ENCODE assay signal across 9 cellular contexts in genomic region chr11:122101625-122102291, GRCh38. TPM values are rescaled to one million over a fixed set of nuclear protein-coding genes. Genes with fewer than 3 reads are reported as not detected.
DNase-seq lines count a peak whose midpoint lies in the region; ATAC-seq, FAIRE-seq and TF ChIP-seq lines count a peak whose summit lies in the region.
"Had no signal": no experiment of that assay in that cellular context is flagged by ENCODE, and none has a peak within 500 bp of the region (broad histone marks: within the 10 kb centered on the region; RNA-seq: fewer than 3 reads in every experiment).

No MANE protein-coding gene starts in this region.

- H3K56ac ChIP-seq in H1 (replicated peaks; ENCODE audit: insufficient read length, low read depth, low read length) = no peak overlapping the region

- no peak overlapping the region for H4K8ac ChIP-seq in H1 (ENCODE audit: extremely low read depth, insufficient read depth, low read length)

- DNase-seq in AG09319 (ENCODE audit: extremely low read depth, low read depth) (peak; percentile 80), NCI-H2227 (lab: John Stamatoyannopoulos, UW; ENCODE audit: unreplicated experiment) (peak; percentile 86), H1 (ENCODE audit: low read depth in 1 of 2, low spot score in 2 of 2) (peak; percentile 58 to 63), right lobe of liver (no peak), thyroid gland (peak; percentile 79 to 81)
- DNase-seq in activated CD4-positive, alpha-beta T cell treated with anti-CD3 and anti-CD28 coated beads for 48 hours = no peak

- no peak overlapping the region for H2BK5ac ChIP-seq in H1 (ENCODE audit: low read depth, low read length)

- H3K4ac ChIP-seq in H1 (replicated peaks; ENCODE audit: insufficient read length, low read depth, low read length) = no peak overlapping the region

- WGBS in H1 (ENCODE audit: extremely low coverage in 1 of 2, insufficient coverage in 1 of 2, insufficient read length in 1 of 2, insufficient replicate concordance in 2 of 2, low coverage in 1 of 2, low lambda C conversion rate in 2 of 2, missing lambda C conversion rate in 1 of 2), 2 experiments = 2% methylated on average over 13 of the region's 13 CpGs; no CpG with 5 or more reads in 1 of the 2 experiments
- WGBS in right lobe of liver (ENCODE audit: insufficient coverage, low coverage, low lambda C conversion rate, missing lambda C conversion rate) = 45% methylated on average over 13 of the region's 13 CpGs
- 1 to 3% methylated on average over 13 of the region's 13 CpGs for WGBS in thyroid gland, 2 donors

- H2BK20ac ChIP-seq in H1 (ENCODE audit: low read length) = peak overlapping the region; percentile 11; the same call in 1 of the 2 replicates

- H4K20me1 ChIP-seq in H1 (replicated peaks in 1 of 2; ENCODE audit: control insufficient read depth in 1 of 2, insufficient read depth in 2 of 2, low read length in 2 of 2) = no peaks in the 10 kb centered on the region

- peaks cover 0 to 15% (median 12%) of the 10 kb centered on the region in 4 experiments; a peak in 6 of 7 replicates for H3K27me3 ChIP-seq in H1 (replicated peaks in 1 of 4; ENCODE audit: control insufficient read depth in 3 of 4, extremely low read depth in 1 of 4, insufficient read depth in 3 of 4, low read length in 3 of 4)
- no peaks in the 10 kb centered on the region for H3K27me3 ChIP-seq in right lobe of liver
- no peaks in the 10 kb centered on the region for H3K27me3 ChIP-seq in thyroid gland

- H3K79me1 ChIP-seq in H1 (ENCODE audit: low read depth, low read length) = no peaks in the 10 kb centered on the region

- H3K4me1 ChIP-seq in H1 (replicated peaks in 1 of 4; ENCODE audit: control insufficient read depth in 3 of 4, insufficient read depth in 4 of 4, low read length in 3 of 4) = peaks cover 2 to 10% (median 7%) of the 10 kb centered on the region in 4 experiments; a peak in 6 of 7 replicates
- H3K4me1 ChIP-seq in right lobe of liver = no peaks in the 10 kb centered on the region
- peaks cover 0 to 5% of the 10 kb centered on the region in 2 donors for H3K4me1 ChIP-seq in thyroid gland

- no peak overlapping the region for H2BK120ac ChIP-seq in H1 (replicated peaks; ENCODE audit: low read depth, low read length)

- TF ChIP-seq POLR2A in H1 (IDR thresholded peaks at IDR 0.05; ENCODE audit: control extremely low read depth in 1 of 2, low read depth in 2 of 2, low read length in 2 of 2) (no peak), right lobe of liver (IDR thresholded peaks at IDR 0.05) (no peak), thyroid gland (IDR thresholded peaks at IDR 0.05) (peak in 1 of 2 donors; percentile 70)

- H2AK5ac ChIP-seq in H1 (ENCODE audit: low read depth, low read length) = no peak overlapping the region

- H3K9ac ChIP-seq in H1 (replicated peaks in 1 of 4; ENCODE audit: extremely low read depth in 1 of 4, low read depth in 3 of 4, low read length in 3 of 4) = 0 out of 7 replicates have a peak overlapping the region, but pooled peaks of 1 of the 4 experiments have one; percentile 34

- H2BK12ac ChIP-seq in H1 (ENCODE audit: low read depth, low read length) = no peak overlapping the region

- ATAC-seq in right lobe of liver = peak; percentile 33 to 52 (median 46)
- no peak for ATAC-seq in GM21526 (IDR thresholded peaks at IDR 0.05; ENCODE audit: low FRiP score, unreplicated experiment)
- ATAC-seq in HG03342 (IDR thresholded peaks at IDR 0.05; ENCODE audit: unreplicated experiment) = no peak
- ATAC-seq: GM12878 had no signal

- H3K9me3 ChIP-seq in H1 (ENCODE audit: insufficient read depth in 2 of 2, low read depth in 1 of 2, low read length in 1 of 2) (no peaks in the 10 kb centered on the region), right lobe of liver (no peaks in the 10 kb centered on the region), thyroid gland (no peaks in the 10 kb centered on the region)

- no peak overlapping the region for H3K14ac ChIP-seq in H1 (ENCODE audit: insufficient read length)

- H3K4me3 ChIP-seq in H1 (ENCODE audit: extremely low read depth in 1 of 4, insufficient read depth in 2 of 4, low read depth in 3 of 4, low read length in 4 of 4) (peak overlapping the region; percentile 20 to 58 (median 32); a peak in 5 of 8 replicates), right lobe of liver (no peak overlapping the region), thyroid gland (replicated peaks in 1 of 3) (peak overlapping the region in 2 of 3 donors; percentile 47)
- H3K4me3 ChIP-seq: GM12878 had no signal

- peak; percentile 64 for TF ChIP-seq CTCF in AG09319 (IDR thresholded peaks at IDR 0.05; ENCODE audit: low read depth, low read length)
- TF ChIP-seq CTCF in H1 (IDR thresholded peaks at IDR 0.05; ENCODE audit: control extremely low read depth in 1 of 3, insufficient read depth in 1 of 3, low read depth in 1 of 3, low read length in 3 of 3) = peak; percentile 60 to 75 (median 65)
- peak; percentile 11 to 19 (median 15) for TF ChIP-seq CTCF in right lobe of liver (IDR thresholded peaks at IDR 0.05)
- TF ChIP-seq CTCF in thyroid gland (IDR thresholded peaks at IDR 0.05) = peak; percentile 15 to 83 (median 68)

- H3K27ac ChIP-seq in H1 (ENCODE audit: low read depth, low read length) (no peak overlapping the region), right lobe of liver (no peak overlapping the region), thyroid gland (peak overlapping the region; percentile 93 to 94 (median 94))

- no peak for TF ChIP-seq EP300 in H1 (IDR thresholded peaks at IDR 0.05; ENCODE audit: borderline replicate concordance in 1 of 2, low read depth in 2 of 2, low read length in 2 of 2)

- TF ChIP-seq RAD21 in H1 (IDR thresholded peaks at IDR 0.05 in 1 of 2, conservative IDR thresholded peaks at IDR 0.05 in 1 of 2; ENCODE audit: low read depth in 2 of 2, low read length in 2 of 2) = peak; percentile 79

- POLR2A ChIA-PET in H1 (lab: Charles Lee; ENCODE audit: partially characterized antibody) = interaction anchor here (0.6 to 1.1 kb wide), 6 partner anchors 445 to 557 kb away, joined by 3 to 4 read pairs (median 3); no protein-coding TSS in a partner anchor

- H3K23me2 ChIP-seq in H1 (ENCODE audit: low read depth, low read length) = no peaks in the 10 kb centered on the region; the same call in 1 of the 2 replicates

- no peaks in the 10 kb centered on the region for H3K79me2 ChIP-seq in H1 (ENCODE audit: control insufficient read depth in 1 of 2, insufficient read depth in 2 of 2, low read length in 2 of 2)

- FAIRE-seq in H1 (lab: Jason Lieb, UNC) = peak; percentile 88
- FAIRE-seq: GM12878 had no signal

- H2AFZ ChIP-seq in H1 (ENCODE audit: low read length) = peak overlapping the region; percentile 77; the same call in 1 of the 2 replicates

- CTCF ChIA-PET in H1 (lab: Charles Lee; ENCODE audit: partially characterized antibody) = interaction anchor here (0.6 to 4.4 kb wide), 42 partner anchors 9 to 801 kb away, joined by 3 to 75 read pairs (median 4); partner anchors contain the start of gene BLID

- H3K36me3 ChIP-seq in H1 (ENCODE audit: control insufficient read depth in 2 of 4, insufficient read depth in 4 of 4, low read length in 3 of 4) (no peaks in the 10 kb centered on the region), right lobe of liver (no peaks in the 10 kb centered on the region), thyroid gland (no peaks in the 10 kb centered on the region)

- peak overlapping the region; percentile 64 to 84 for H3K4me2 ChIP-seq in H1 (ENCODE audit: insufficient read depth in 1 of 2, low read depth in 2 of 2, low read length in 2 of 2)

- no peak overlapping the region for H4K91ac ChIP-seq in H1 (replicated peaks; ENCODE audit: insufficient read length, low read length)

- intact Hi-C loops in right lobe of liver (cut with DNase I) = no loop called here
- intact Hi-C loops in thyroid gland (cut with DNase I) = loop anchor here (5.0 kb wide), 2 partner anchors 106 to 444 kb away; no protein-coding TSS in a partner anchor

- H4K5ac ChIP-seq in H1 (ENCODE audit: insufficient read length, low read depth, low read length) = no peak overlapping the region

- no peak overlapping the region; the same call in 1 of the 2 replicates for H2BK15ac ChIP-seq in H1 (ENCODE audit: low read length)

- H3K18ac ChIP-seq in H1 (ENCODE audit: extremely low read depth, low read length) = no peak overlapping the region

- H3K23ac ChIP-seq in H1 (ENCODE audit: insufficient read length) = no peak overlapping the region

TF ChIP-seq in H1, 55 proteins besides CTCF, POLR2A, EP300 and RAD21:
- peak; percentile 2 for TF ChIP-seq EZH2 (IDR thresholded peaks at IDR 0.05; ENCODE audit: low read depth, low read length, severe bottlenecking)
- no peak for TF ChIP-seq SRF (IDR thresholded peaks at IDR 0.05; ENCODE audit: low read depth, low read length)
- TF ChIP-seq E2F6 (IDR thresholded peaks at IDR 0.05) = peak; percentile 42; the same call in 1 of the 2 replicates
- peak; percentile 66 for TF ChIP-seq TEAD4 (IDR thresholded peaks at IDR 0.05; ENCODE audit: low read depth, low read length)

RNA-seq across cellular contexts. Expression of gene BLID, which starts 14.3 kb away (rescaled TPM):
- not detected in 2 replicates for total RNA-seq in H1 (2021; fragmentation: NEBNext Ultra II Directional; extraction: Animal tissue kit (Norgen Biotek cat#: 25700))
- not detected in 2 replicates for polyA plus RNA-seq in H1 (2011; rRNA removed)
- polyA plus RNA-seq in H1 (2011; cell fraction: cytosol; rRNA removed) = not detected
- not detected for polyA plus RNA-seq in H1 (2011; cell fraction: nucleus; rRNA removed)
- not detected in 4 replicates for polyA plus RNA-seq in H1 (2012, experiment 1 of 2)
- polyA plus RNA-seq in H1 (2012, experiment 2 of 2) = not detected
- polyA plus RNA-seq in H1 (2013, experiment 1 of 2) = not detected
- not detected for polyA plus RNA-seq in H1 (2013, experiment 2 of 2)
- polyA minus RNA-seq in H1 (2011; rRNA and poly(A)+ RNA removed) = 0.29 TPM in 1 of 2 replicates, not detected in the other
- not detected for polyA minus RNA-seq in H1 (2011; cell fraction: cytosol; rRNA and poly(A)+ RNA removed)
- polyA minus RNA-seq in H1 (2011; cell fraction: nucleus; rRNA and poly(A)+ RNA removed) = not detected
- total RNA-seq in right lobe of liver (under 1 TPM in 3 of 6 experiments, not detected in 3; 0.24 to 0.93 (median 0.42) TPM), thyroid gland (10 to 100 TPM in 1 of 4 donors, 1 to 10 TPM in 3; 4.8 to 11.5 (median 7.4) TPM)
- total RNA-seq: GM12878 had no signal
- polyA plus RNA-seq: GM12878 had no signal

Comparison
In these comparisons a context has a peak if more than half of its experiments do, and no peak if none do; other contexts are left out.
1. DNase-seq: peak in AG09319 (single experiment), NCI-H2227 (single experiment), H1 (2 of 2) and thyroid gland (2 of 2); none in right lobe of liver (0 of 3) and activated CD4-positive, alpha-beta T cell treated with anti-CD3 and anti-CD28 coated beads for 48 hours (single experiment).
2. CTCF ChIP-seq: peak in every context shown above with its lines; median percentile 68 in thyroid gland; 65 in H1; 64 in AG09319; 15 in right lobe of liver.
3. H3K27ac ChIP-seq: peak in thyroid gland (3 of 3); none in H1 (single experiment) and right lobe of liver (0 of 3).
4. H3K4me3 ChIP-seq: peak in H1 (4 of 4) and thyroid gland (2 of 3); none in right lobe of liver (0 of 3).
5. ATAC-seq: peak in right lobe of liver (4 of 4); none in GM21526 (single experiment) and HG03342 (single experiment).